18 cellular contexts compared by ENCODE assay signal in the genomic region with DNA sequence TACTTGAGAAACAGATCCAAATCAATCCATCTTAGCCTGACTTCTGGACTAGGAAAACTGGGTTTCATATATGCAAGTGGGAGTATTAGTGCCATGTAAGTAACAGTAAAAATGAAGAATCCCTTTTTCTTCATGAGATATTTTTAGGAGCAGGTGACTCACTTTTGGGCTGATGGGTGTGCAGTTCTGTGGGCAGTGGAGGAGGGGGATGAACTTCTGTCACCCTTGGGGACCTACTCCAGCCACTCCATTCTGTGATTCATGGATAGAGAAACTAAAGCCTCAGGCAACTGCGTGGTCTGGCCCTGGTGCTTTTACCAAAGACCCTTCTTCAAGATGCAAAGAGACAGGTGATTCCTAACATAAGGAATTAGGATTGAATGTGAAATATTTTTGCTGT.
DNase-seq lines count a peak whose midpoint lies in the region; FAIRE-seq and TF ChIP-seq lines count a peak whose summit lies in the region.
"Had no signal": no experiment of that assay in that cellular context is flagged by ENCODE, and none has a peak within 500 bp of the region (broad histone marks: within the 10 kb centered on the region; RNA-seq: fewer than 3 reads in every experiment).

No MANE protein-coding gene starts in this region.

- H3K27ac ChIP-seq in smooth muscle cell (ENCODE audit: low read depth), result peak overlapping the region; percentile 84
- H3K27ac ChIP-seq: A549 had no signal

- intact Hi-C loops in head of caudate nucleus (cut with DNase I), result no loop called here

- 68% methylated on average over 1 of the region's 1 CpG for WGBS in smooth muscle cell (ENCODE audit: low lambda C conversion rate)

- no peaks in the 10 kb centered on the region for H3K36me3 ChIP-seq in smooth muscle cell (ENCODE audit: low read depth)

- no peak for FAIRE-seq in RCC 7860 (lab: Jason Lieb, UNC)
- FAIRE-seq: A549, D721Med, GM12892, GM19239 had no signal

- no peak overlapping the region for H3K9ac ChIP-seq in smooth muscle cell (ENCODE audit: low read depth)

- H3F3A ChIP-seq in smooth muscle cell (ENCODE audit: low read depth), result peaks cover 32% of the 10 kb centered on the region

- no peak overlapping the region for H2AFZ ChIP-seq in smooth muscle cell (ENCODE audit: low read depth)

- TF ChIP-seq CTCF in smooth muscle cell (IDR thresholded peaks at IDR 0.05; ENCODE audit: borderline replicate concordance, insufficient read depth, poor library complexity, severe bottlenecking), result no peak

- no peak overlapping the region for H3K4me3 ChIP-seq in smooth muscle cell
- H3K4me3 ChIP-seq: A549 had no signal

- H3K4me1 ChIP-seq in smooth muscle cell (ENCODE audit: low read depth), result peaks cover 23% of the 10 kb centered on the region
- H3K4me1 ChIP-seq: A549 had no signal

- no peaks in the 10 kb centered on the region for H3K9me3 ChIP-seq in smooth muscle cell (replicated peaks; ENCODE audit: low read depth)
- H3K9me3 ChIP-seq: A549 had no signal

- H3K79me2 ChIP-seq in smooth muscle cell (ENCODE audit: low read depth), result no peaks in the 10 kb centered on the region

- no peaks in the 10 kb centered on the region for H4K20me1 ChIP-seq in smooth muscle cell (ENCODE audit: low read depth)

- peak; percentile 45 for DNase-seq in HT1080 (ENCODE audit: low read depth)
- peak; percentile 20 for DNase-seq in RCC 7860 (ENCODE audit: low spot score)
- DNase-seq in head of caudate nucleus, result peak in 22 of 42 donors; percentile 5 to 66 (median 35)
- DNase-seq in smooth muscle cell (lab: John Stamatoyannopoulos, UW; ENCODE audit: unreplicated experiment), result no peak
- DNase-seq in NCI-H2171 treated with DMSO at 0.1 percent for 48 hours (lab: John Stamatoyannopoulos, UW), result no peak
- no peak for DNase-seq in kidney glomerular epithelial cell (lab: John Stamatoyannopoulos, UW)
- no peak for DNase-seq in activated effector memory CD4-positive, alpha-beta T cell treated with anti-CD3 and anti-CD28 coated beads, Interleukin-2, amount 50 U/mL, for 16 hours
- DNase-seq: CD8-positive, alpha-beta T cell; COR-L47; DMS153; DMS79 treated with DMSO at 0.1 percent for 48 hours; GDM1; GOT3; H9 had no signal

- peak overlapping the region; percentile 66 for H3K4me2 ChIP-seq in smooth muscle cell
- H3K4me2 ChIP-seq: A549 had no signal

- no peaks in the 10 kb centered on the region for H3K27me3 ChIP-seq in smooth muscle cell (ENCODE audit: low read depth)

Comparison
In these comparisons a context has a peak if more than half of its experiments do, and no peak if none do; other contexts are left out.
1. DNase-seq: peak in HT1080 (single experiment), RCC 7860 (single experiment) and head of caudate nucleus (22 of 42); none in smooth muscle cell (single experiment), NCI-H2171 treated with DMSO at 0.1 percent for 48 hours (single experiment), kidney glomerular epithelial cell (single experiment) and activated effector memory CD4-positive, alpha-beta T cell treated with anti-CD3 and anti-CD28 coated beads, Interleukin-2, amount 50 U/mL, for 16 hours (single experiment).